ENCODE assay signal across 15 cellular contexts in genomic region chr9:118693645-118694044, GRCh38.
"Had no signal": no experiment of that assay in that cellular context is flagged by ENCODE, and none has a peak within 500 bp of the region (broad histone marks: within the 10 kb centered on the region; RNA-seq: fewer than 3 reads in every experiment).

No MANE protein-coding gene starts in this region.

- H3K4me1 ChIP-seq: body of pancreas, pancreas, thyroid gland, uterus had no signal

- ATAC-seq: activated T-helper 17 cell treated with anti-CD3 and anti-CD28 coated beads, Interleukin-2, amount 50 U/mL, for 72 hours; body of pancreas; effector memory CD8-positive, alpha-beta T cell; left cardiac atrium; pancreas; T-helper 17 cell; WTC11 had no signal

- H3K4me1 Mint-ChIP-seq: activated CD4-positive, alpha-beta T cell treated with anti-CD3 and anti-CD28 coated beads, Interleukin-2, amount 10 ng/mL, durations not matched to agents 24 days and 14 days; activated T-helper 17 cell treated with anti-CD3 and anti-CD28 coated beads, Interleukin-2, amount 50 U/mL, for 72 hours; T-helper 17 cell had no signal

- H3K9me3 ChIP-seq: body of pancreas, pancreas, thyroid gland, uterus had no signal

- H3K36me3 ChIP-seq: pancreas, thyroid gland, uterus had no signal

- H3K27ac Mint-ChIP-seq: activated CD4-positive, alpha-beta T cell treated with anti-CD3 and anti-CD28 coated beads, Interleukin-2, amount 10 ng/mL, durations not matched to agents 24 days and 14 days; activated naive CD4-positive, alpha-beta T cell treated with anti-CD3 and anti-CD28 coated beads for 36 hours; activated T-helper 17 cell treated with anti-CD3 and anti-CD28 coated beads, Interleukin-2, amount 50 U/mL, for 72 hours; dendritic cell treated with granulocyte-macrophage colony-stimulating factor and Interleukin-4, amounts not matched to agents 40 ng/mL and 50 ng/mL, for 4 days; effector memory CD8-positive, alpha-beta T cell; T-helper 17 cell; WTC11 had no signal

- H3K27me3 Mint-ChIP-seq: activated CD4-positive, alpha-beta T cell treated with anti-CD3 and anti-CD28 coated beads, Interleukin-2, amount 10 ng/mL, durations not matched to agents 24 days and 14 days; activated T-helper 17 cell treated with anti-CD3 and anti-CD28 coated beads, Interleukin-2, amount 50 U/mL, for 72 hours; dendritic cell treated with granulocyte-macrophage colony-stimulating factor and Interleukin-4, amounts not matched to agents 40 ng/mL and 50 ng/mL, for 4 days; effector memory CD8-positive, alpha-beta T cell; T-helper 17 cell had no signal

- H3K4me3 ChIP-seq: body of pancreas, pancreas, smooth muscle cell, thyroid gland, uterus had no signal

- H3K9me3 Mint-ChIP-seq: activated CD4-positive, alpha-beta T cell treated with anti-CD3 and anti-CD28 coated beads, Interleukin-2, amount 10 ng/mL, durations not matched to agents 24 days and 14 days; dendritic cell treated with granulocyte-macrophage colony-stimulating factor and Interleukin-4, amounts not matched to agents 40 ng/mL and 50 ng/mL, for 4 days had no signal

- H3K27me3 ChIP-seq: body of pancreas, pancreas, thyroid gland, uterus had no signal

- H3K27ac ChIP-seq: body of pancreas, pancreas, thyroid gland, uterus had no signal

- H3K36me3 Mint-ChIP-seq: WTC11 had no signal

- DNase-seq: activated CD4-positive, alpha-beta T cell treated with anti-CD3 and anti-CD28 coated beads, Interleukin-2, amount 10 ng/mL, durations not matched to agents 24 days and 14 days; activated naive CD4-positive, alpha-beta T cell treated with anti-CD3 and anti-CD28 coated beads for 36 hours; body of pancreas; effector memory CD8-positive, alpha-beta T cell; hypothalamus; left cardiac atrium; pancreas; retina; T-helper 17 cell; thyroid gland; uterus had no signal

- H3K4me2 ChIP-seq: smooth muscle cell had no signal

- H3K4me3 Mint-ChIP-seq: activated CD4-positive, alpha-beta T cell treated with anti-CD3 and anti-CD28 coated beads, Interleukin-2, amount 10 ng/mL, durations not matched to agents 24 days and 14 days; activated naive CD4-positive, alpha-beta T cell treated with anti-CD3 and anti-CD28 coated beads for 36 hours; activated T-helper 17 cell treated with anti-CD3 and anti-CD28 coated beads, Interleukin-2, amount 50 U/mL, for 72 hours; dendritic cell treated with granulocyte-macrophage colony-stimulating factor and Interleukin-4, amounts not matched to agents 40 ng/mL and 50 ng/mL, for 4 days; effector memory CD8-positive, alpha-beta T cell; T-helper 17 cell; WTC11 had no signal
